23 cellular contexts compared by ENCODE assay signal in the genomic region with DNA sequence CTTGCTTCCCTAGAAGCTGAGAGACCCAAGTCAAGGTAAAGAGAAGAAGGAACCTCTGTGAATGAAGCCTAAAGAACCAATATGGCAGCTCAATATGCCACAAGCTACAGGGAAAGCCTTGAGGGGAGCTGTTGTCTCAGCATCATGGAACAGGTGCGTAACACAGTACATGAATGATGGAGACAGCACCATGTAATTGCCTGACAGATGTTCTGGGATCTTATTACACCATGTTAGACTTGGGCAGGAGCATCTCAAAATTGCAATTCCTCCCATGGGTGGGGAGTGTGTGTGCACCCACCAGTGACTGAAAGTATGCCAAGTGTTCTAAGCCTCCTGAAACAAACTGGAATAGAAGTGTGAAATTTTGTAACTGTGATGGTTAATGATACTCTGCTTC.
"Had no signal": no experiment of that assay in that cellular context is flagged by ENCODE, and none has a peak within 500 bp of the region (broad histone marks: within the 10 kb centered on the region; RNA-seq: fewer than 3 reads in every experiment).

No MANE protein-coding gene starts in this region.

- H3K4me3 ChIP-seq: body of pancreas, coronary artery, gastrocnemius medialis, hepatocyte, left ventricle myocardium inferior, lung, transverse colon had no signal

- H3K27me3 ChIP-seq: body of pancreas, hepatocyte, transverse colon had no signal

- ATAC-seq: activated CD4-positive, alpha-beta T cell treated with anti-CD3 and anti-CD28 coated beads for 36 hours; activated CD8-positive, alpha-beta memory T cell treated with anti-CD3 and anti-CD28 coated beads, Interleukin-2, amount 10 ng/mL, durations not matched to agents 7 days and 5 days; activated CD8-positive, alpha-beta T cell treated with anti-CD3 and anti-CD28 coated beads, Interleukin-2, amount 10 ng/mL, durations not matched to agents 7 days and 5 days; activated naive CD4-positive, alpha-beta T cell treated with anti-CD3 and anti-CD28 coated beads, Interleukin-2, amount 50 U/mL, for 72 hours; body of pancreas; effector memory CD8-positive, alpha-beta T cell; gastrocnemius medialis; right cardiac atrium had no signal

- H3K9me3 ChIP-seq: body of pancreas, gastrocnemius medialis, transverse colon had no signal

- H3K79me2 ChIP-seq: hepatocyte had no signal

- H3K4me2 ChIP-seq: hepatocyte had no signal

- H3K36me3 ChIP-seq: gastrocnemius medialis, left ventricle myocardium inferior, transverse colon had no signal

- DNase-seq: activated CD4-positive, alpha-beta T cell treated with anti-CD3 and anti-CD28 coated beads for 36 hours; activated CD4-positive, CD25-positive, alpha-beta regulatory T cell; activated CD8-positive, alpha-beta memory T cell treated with anti-CD3 and anti-CD28 coated beads, Interleukin-2, amount 10 ng/mL, durations not matched to agents 7 days and 5 days; activated CD8-positive, alpha-beta T cell treated with anti-CD3 and anti-CD28 coated beads, Interleukin-2, amount 10 ng/mL, durations not matched to agents 7 days and 5 days; activated naive CD4-positive, alpha-beta T cell; activated T-cell treated with anti-CD3 and anti-CD28 coated beads, Interleukin-2, amount 50 U/mL, for 48 hours; body of pancreas; cerebellar nuclear complex; effector memory CD8-positive, alpha-beta T cell; erythroblast; gastrocnemius medialis; glutamatergic neuron; islet precursor cell; left ventricle myocardium inferior; right cardiac atrium; stimulated activated CD4-positive, alpha-beta T cell treated with anti-CD3 and anti-CD28 coated beads, Interleukin-15, amount 100 ng/mL, for 24 hours; stimulated activated CD4-positive, alpha-beta T cell treated with anti-CD3 and anti-CD28 coated beads, Interleukin-2, amount 100 ng/mL, for 24 hours; stimulated activated naive CD4-positive, alpha-beta T cell; transverse colon had no signal

- H3K4me1 ChIP-seq: body of pancreas, gastrocnemius medialis, left ventricle myocardium inferior, transverse colon had no signal

- H3K27ac ChIP-seq: body of pancreas, coronary artery, gastrocnemius medialis, hepatocyte, left ventricle myocardium inferior, transverse colon had no signal

- H2AFZ ChIP-seq: hepatocyte had no signal
